18 cellular contexts compared by ENCODE assay signal in the genomic region with DNA sequence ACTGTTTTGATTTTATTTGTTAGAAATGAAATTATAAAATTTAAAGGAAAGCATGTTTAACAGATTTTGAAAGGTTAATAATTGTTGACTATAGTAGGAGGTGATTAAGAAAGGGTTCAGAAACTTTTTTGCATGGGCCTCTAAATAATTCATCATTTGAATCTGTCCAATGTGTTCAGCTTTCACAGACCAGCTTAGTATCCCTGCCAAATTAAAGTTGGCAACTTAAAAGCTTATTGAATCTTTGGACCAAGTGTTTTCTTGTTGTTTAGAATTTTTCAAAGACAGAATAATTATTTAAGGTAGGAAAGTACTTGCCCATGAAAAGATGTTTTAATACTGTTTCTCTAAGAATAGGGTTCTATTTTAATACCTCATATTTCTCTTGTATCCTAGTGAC.
A peak's percentile ranks its signal among the peaks of the same experiment; 100 is the strongest.
DNase-seq lines count a peak whose midpoint lies in the region; ATAC-seq and TF ChIP-seq lines count a peak whose summit lies in the region.
"Had no signal": no experiment of that assay in that cellular context is flagged by ENCODE, and none has a peak within 500 bp of the region (broad histone marks: within the 10 kb centered on the region; RNA-seq: fewer than 3 reads in every experiment).

No MANE protein-coding gene starts in this region.

- H3K36me3 ChIP-seq in suprapubic skin: no peaks in the 10 kb centered on the region
- H3K36me3 ChIP-seq: BE2C; BLaER1 treated with 17β-estradiol and CSF1 and Interleukin-3, amounts not matched to agents 10 nM and 100 nM; HAP-1 had no signal

- H3K4me1 ChIP-seq in suprapubic skin: peaks cover 8% of the 10 kb centered on the region
- H3K4me1 ChIP-seq: BE2C; BLaER1 treated with 17β-estradiol and CSF1 and Interleukin-3, amounts not matched to agents 10 nM and 100 nM had no signal

- no peak for TF ChIP-seq POLR2A in suprapubic skin (IDR thresholded peaks at IDR 0.05)

- H3K27ac ChIP-seq in caudate nucleus (ENCODE audit: low read depth, low read length) (peak overlapping the region; percentile 45), suprapubic skin (no peak overlapping the region)
- H3K27ac ChIP-seq: BLaER1 treated with 17β-estradiol and CSF1 and Interleukin-3, amounts not matched to agents 10 nM and 100 nM had no signal

- no peaks in the 10 kb centered on the region for H3K9me3 ChIP-seq in suprapubic skin
- H3K9me3 ChIP-seq: BE2C; BLaER1 treated with 17β-estradiol and CSF1 and Interleukin-3, amounts not matched to agents 10 nM and 100 nM; HAP-1 had no signal

- H3K27me3 ChIP-seq in suprapubic skin: no peaks in the 10 kb centered on the region
- H3K27me3 ChIP-seq: BE2C; BLaER1 treated with 17β-estradiol and CSF1 and Interleukin-3, amounts not matched to agents 10 nM and 100 nM had no signal

- TF ChIP-seq EP300 in suprapubic skin (IDR thresholded peaks at IDR 0.05): no peak

- DNase-seq in caudate nucleus (lab: John Stamatoyannopoulos, UW) (no peak), globus pallidus (ENCODE audit: low spot score) (peak; percentile 60), pons (ENCODE audit: low spot score) (peak; percentile 52), suprapubic skin (ENCODE audit: low spot score in 2 of 2) (no peak)
- DNase-seq in effector CD4-positive, alpha-beta T cell: no peak
- DNase-seq: BE2C; CD4-positive, alpha-beta T cell; CD8-positive, alpha-beta memory T cell; DMS 273 treated with DMSO at 0.1 percent for 48 hours; DMS79; EL; GDM1; GOT3; HFFc6 had no signal

- ATAC-seq in GM21528 (IDR thresholded peaks at IDR 0.05; ENCODE audit: low FRiP score, unreplicated experiment): no peak
- ATAC-seq: GM12878 had no signal

- no peak for TF ChIP-seq CTCF in suprapubic skin (IDR thresholded peaks at IDR 0.05)

- no peak overlapping the region for H3K4me3 ChIP-seq in suprapubic skin
- H3K4me3 ChIP-seq: BLaER1 treated with 17β-estradiol and CSF1 and Interleukin-3, amounts not matched to agents 10 nM and 100 nM; GM12878; HAP-1 had no signal

Comparison
In these comparisons a context has a peak if more than half of its experiments do, and no peak if none do; other contexts are left out.
1. DNase-seq: peak in globus pallidus (single experiment) and pons (single experiment); none in caudate nucleus (0 of 61), suprapubic skin (0 of 2) and effector CD4-positive, alpha-beta T cell (single experiment).